Comparison of ENCODE assay signal across 17 cellular contexts in genomic region chr2:207734636-207735512, GRCh38.
"Had no signal": no experiment of that assay in that cellular context is flagged by ENCODE, and none has a peak within 500 bp of the region (broad histone marks: within the 10 kb centered on the region; RNA-seq: fewer than 3 reads in every experiment).

No MANE protein-coding gene starts in this region.

- H3K4me1 Mint-ChIP-seq: T-helper 17 cell had no signal

- H3K9me3 ChIP-seq: esophagus muscularis mucosa, tibial artery had no signal

- H3K27me3 ChIP-seq: esophagus muscularis mucosa, tibial artery had no signal

- H3K27ac Mint-ChIP-seq: activated CD8-positive, alpha-beta T cell treated with anti-CD3 and anti-CD28 coated beads, Interleukin-2, amount 10 ng/mL, durations not matched to agents 7 days and 5 days; activated naive CD8-positive, alpha-beta T cell; stimulated activated naive B cell treated with anti-CD40 and anti-IgM and Interleukin-4, amounts not matched to agents 10 μg/mL and 1 μg/mL and 100 μg/mL, for 72 hours; T-helper 17 cell had no signal

- H3K4me3 ChIP-seq: esophagus muscularis mucosa, tibial artery had no signal

- H3K27ac ChIP-seq: esophagus muscularis mucosa, parathyroid adenoma, tibial artery had no signal

- DNase-seq: activated CD4-positive, alpha-beta T cell treated with anti-CD3 and anti-CD28 coated beads for 48 hours; activated CD8-positive, alpha-beta memory T cell treated with anti-CD3 and anti-CD28 coated beads, Interleukin-2, amount 50 U/mL, for 4 hours; activated CD8-positive, alpha-beta T cell treated with anti-CD3 and anti-CD28 coated beads, Interleukin-2, amount 10 ng/mL, durations not matched to agents 7 days and 5 days; activated gamma-delta T cell; activated T-cell treated with anti-CD3 and anti-CD28 coated beads, Interleukin-2, amount 50 U/mL, for 48 hours; amniotic stem cell; cortex of kidney; effector CD4-positive, alpha-beta T cell; stimulated activated CD4-positive, alpha-beta T cell treated with anti-CD3 and anti-CD28 coated beads, Interleukin-15, amount 100 ng/mL, for 24 hours; stimulated activated CD4-positive, alpha-beta T cell treated with anti-CD3 and anti-CD28 coated beads, Interleukin-4, amount 100 ng/mL, for 1 hour; stimulated activated naive B cell treated with anti-CD40 and anti-IgM and Interleukin-4, amounts not matched to agents 10 μg/mL and 1 μg/mL and 100 μg/mL, for 72 hours; T-helper 17 cell; tibial artery had no signal

- H3K9me3 Mint-ChIP-seq: naive B cell; stimulated activated naive B cell treated with anti-CD40 and anti-IgM and Interleukin-4, amounts not matched to agents 10 μg/mL and 1 μg/mL and 100 μg/mL, for 72 hours had no signal

- H3K4me3 Mint-ChIP-seq: activated CD8-positive, alpha-beta T cell treated with anti-CD3 and anti-CD28 coated beads, Interleukin-2, amount 10 ng/mL, durations not matched to agents 7 days and 5 days; activated naive CD8-positive, alpha-beta T cell; naive B cell; stimulated activated naive B cell treated with anti-CD40 and anti-IgM and Interleukin-4, amounts not matched to agents 10 μg/mL and 1 μg/mL and 100 μg/mL, for 72 hours; T-helper 17 cell had no signal

- H3K27me3 Mint-ChIP-seq: activated naive CD8-positive, alpha-beta T cell; naive B cell; stimulated activated naive B cell treated with anti-CD40 and anti-IgM and Interleukin-4, amounts not matched to agents 10 μg/mL and 1 μg/mL and 100 μg/mL, for 72 hours; T-helper 17 cell had no signal

- H3K9ac ChIP-seq: parathyroid adenoma had no signal

- ATAC-seq: activated CD8-positive, alpha-beta T cell treated with anti-CD3 and anti-CD28 coated beads, Interleukin-2, amount 10 ng/mL, durations not matched to agents 7 days and 5 days; T-helper 17 cell had no signal

- H3K4me1 ChIP-seq: esophagus muscularis mucosa, parathyroid adenoma, tibial artery had no signal
